Comparison of ENCODE assay signal across 33 cellular contexts in genomic region chr20:9928955-9929354, GRCh38.
"Had no signal": no experiment of that assay in that cellular context is flagged by ENCODE, and none has a peak within 500 bp of the region (broad histone marks: within the 10 kb centered on the region; RNA-seq: fewer than 3 reads in every experiment).

No MANE protein-coding gene starts in this region.

- H3K27ac ChIP-seq: ascending aorta, PC-9, SJCRH30, SK-N-MC, WERI-Rb-1 had no signal

- FAIRE-seq: RCC 7860 had no signal

- H3K4me2 ChIP-seq: PC-9 had no signal

- DNase-seq: activated CD4-positive, alpha-beta T cell treated with anti-CD3 and anti-CD28 coated beads for 1 hour; activated CD4-positive, alpha-beta T cell treated with anti-CD3 and anti-CD28 coated beads for 48 hours; activated CD4-positive, alpha-beta T cell treated with anti-CD3 and anti-CD28 coated beads, Interleukin-2, amount 50 U/mL, for 4 hours; activated CD4-positive, CD25-positive, alpha-beta regulatory T cell; activated CD8-positive, alpha-beta T cell treated with anti-CD3 and anti-CD28 coated beads for 36 hours; activated gamma-delta T cell; activated naive CD4-positive, alpha-beta T cell treated with Interleukin-2 at 50 U/mL for 16 hours; activated naive CD8-positive, alpha-beta T cell treated with anti-CD3 and anti-CD28 coated beads, Interleukin-2, amount 10 ng/mL, durations not matched to agents 7 days and 5 days; activated T-cell treated with anti-CD3 and anti-CD28 coated beads, Interleukin-2, amount 50 U/mL, for 24 hours; amygdala; caudate nucleus; cerebellar nuclear complex; Kasumi-1; KG1; MM.1S; MV-4-11; NCI-H1436 treated with DMSO at 0.1 percent for 48 hours; NCI-H1694 treated with DMSO at 0.1 percent for 48 hours; NCI-H2081; NCI-H2171 treated with DMSO at 0.1 percent for 48 hours; NCI-H226; NCI-H446 treated with DMSO at 0.1 percent for 48 hours; NCI-H526; NCI-H748 treated with DMSO at 0.1 percent for 48 hours; NK-92 treated with Interleukin-12 subunit alpha and Interleukin-12 subunit beta, amount 100 ng/mL, for 24 hours; PC-9; Right ventricle myocardium superior; SJCRH30; T1000; WERI-Rb-1 had no signal

- H3K9me3 ChIP-seq: ascending aorta, SJCRH30 had no signal

- H2AFZ ChIP-seq: PC-9 had no signal

- H3K4me1 ChIP-seq: ascending aorta, SJCRH30 had no signal

- H3K4me3 ChIP-seq: ascending aorta, PC-9, SJCRH30, SK-N-MC had no signal

- H3K27me3 ChIP-seq: ascending aorta had no signal

- H3K36me3 ChIP-seq: ascending aorta, SJCRH30, WERI-Rb-1 had no signal

- ATAC-seq: activated CD8-positive, alpha-beta T cell treated with anti-CD3 and anti-CD28 coated beads for 36 hours had no signal
